35 cellular contexts compared by ENCODE assay signal in genomic region chr1:30103708-30104107, GRCh38.
"Had no signal": no experiment of that assay in that cellular context is flagged by ENCODE, and none has a peak within 500 bp of the region (broad histone marks: within the 10 kb centered on the region; RNA-seq: fewer than 3 reads in every experiment).

No MANE protein-coding gene starts in this region.

- H3K36me3 ChIP-seq: adrenal gland, brain microvascular endothelial cell, breast epithelium had no signal

- H3K4me3 ChIP-seq: adrenal gland, body of pancreas, breast epithelium had no signal

- H3K4me1 ChIP-seq: adrenal gland, body of pancreas, breast epithelium had no signal

- DNase-seq: activated B cell treated with CpG ODN at 0.5 μM for 24 hours; activated CD4-positive, alpha-beta memory T cell treated with anti-CD3 and anti-CD28 coated beads for 36 hours; activated CD4-positive, alpha-beta T cell treated with anti-CD3 and anti-CD28 coated beads for 4 hours; activated CD4-positive, alpha-beta T cell treated with anti-CD3 and anti-CD28 coated beads, Interleukin-2, amount 10 ng/mL, durations not matched to agents 24 days and 14 days; activated CD4-positive, alpha-beta T cell treated with anti-CD3 and anti-CD28 coated beads, Interleukin-2, amount 50 U/mL, for 1 hour; activated CD4-positive, alpha-beta T cell treated with anti-CD3 and anti-CD28 coated beads, Interleukin-2, amount 50 U/mL, for 4 hours; activated CD4-positive, CD25-positive, alpha-beta regulatory T cell treated with anti-CD3 and anti-CD28 coated beads, Interleukin-2, amount 50 U/mL, for 72 hours; activated CD8-positive, alpha-beta memory T cell treated with anti-CD3 and anti-CD28 coated beads, Interleukin-2, amount 50 U/mL, for 4 hours; activated CD8-positive, alpha-beta T cell treated with anti-CD3 and anti-CD28 coated beads for 36 hours; activated effector memory CD4-positive, alpha-beta T cell treated with anti-CD3 and anti-CD28 coated beads, Interleukin-2, amount 50 U/mL, for 16 hours; activated gamma-delta T cell treated with Interleukin-2 at 50 U/mL for 16 hours; activated naive CD4-positive, alpha-beta T cell; activated naive CD4-positive, alpha-beta T cell treated with anti-CD3 and anti-CD28 coated beads for 36 hours; activated naive CD4-positive, alpha-beta T cell treated with anti-CD3 and anti-CD28 coated beads, Interleukin-2, amount 50 U/mL, for 16 hours; activated naive CD8-positive, alpha-beta T cell treated with anti-CD3 and anti-CD28 coated beads for 36 hours; activated T-cell treated with anti-CD3 and anti-CD28 coated beads for 4 hours; activated T-cell treated with anti-CD3 and anti-CD28 coated beads, Interleukin-2, amount 50 U/mL, for 1 hour; activated T-cell treated with anti-CD3 and anti-CD28 coated beads, Interleukin-2, amount 50 U/mL, for 4 hours; activated T-cell treated with anti-CD3 and anti-CD28 coated beads, Interleukin-2, amount 50 U/mL, for 72 hours; adrenal gland; amniotic stem cell; aorta; body of pancreas; brain microvascular endothelial cell; central memory CD4-positive, alpha-beta T cell; T-helper 1 cell; T-helper 2 cell; T-helper 9 cell had no signal

- H3K27ac ChIP-seq: adrenal gland, body of pancreas, brain microvascular endothelial cell, breast epithelium, VCaP had no signal

- H3K27me3 ChIP-seq: brain microvascular endothelial cell had no signal

- H3K4me3 Mint-ChIP-seq: activated B cell treated with CpG ODN at 0.5 μM for 24 hours; activated CD4-positive, alpha-beta memory T cell treated with anti-CD3 and anti-CD28 coated beads for 36 hours; activated CD4-positive, alpha-beta T cell treated with anti-CD3 and anti-CD28 coated beads, Interleukin-2, amount 10 ng/mL, durations not matched to agents 24 days and 14 days; activated CD8-positive, alpha-beta T cell treated with anti-CD3 and anti-CD28 coated beads for 36 hours; activated naive CD4-positive, alpha-beta T cell treated with anti-CD3 and anti-CD28 coated beads for 36 hours; activated naive CD8-positive, alpha-beta T cell treated with anti-CD3 and anti-CD28 coated beads for 36 hours; activated T-cell treated with anti-CD3 and anti-CD28 coated beads, Interleukin-2, amount 50 U/mL, for 4 hours; activated T-cell treated with anti-CD3 and anti-CD28 coated beads, Interleukin-2, amount 50 U/mL, for 72 hours; activated T-helper 1 cell treated with anti-CD3 and anti-CD28 coated beads, Interleukin-12 subunit alpha, Interleukin-12 subunit beta, Interleukin-2, Interleukin-4 antibody, amounts not matched to agents 30 ng/mL and 10 ng/mL and 1 ng/mL, durations not matched to agents 14 hours and 24 hours and 36 hours; activated T-helper 17 cell treated with anti-CD3 and anti-CD28 coated beads, Interleukin-2, amount 50 U/mL, for 72 hours; T-helper 1 cell treated with Interleukin-12 subunit alpha and Interleukin-12 subunit beta and Interleukin-4 antibody, amounts not matched to agents 30 μg/mL and 1 μg/mL, for 36 hours; T-helper 2 cell treated with Interferon-gamma antibody and Interleukin-4, amounts not matched to agents 5 μg/mL and 100 μg/mL, for 36 hours had no signal

- H3K27ac Mint-ChIP-seq: activated B cell treated with CpG ODN at 0.5 μM for 24 hours; activated CD4-positive, alpha-beta memory T cell treated with anti-CD3 and anti-CD28 coated beads for 36 hours; activated CD4-positive, alpha-beta T cell treated with anti-CD3 and anti-CD28 coated beads, Interleukin-2, amount 10 ng/mL, durations not matched to agents 24 days and 14 days; activated CD8-positive, alpha-beta T cell treated with anti-CD3 and anti-CD28 coated beads for 36 hours; activated naive CD4-positive, alpha-beta T cell treated with anti-CD3 and anti-CD28 coated beads for 36 hours; activated naive CD4-positive, alpha-beta T cell treated with anti-CD3 and anti-CD28 coated beads, Interleukin-2, amount 50 U/mL, for 72 hours; activated naive CD8-positive, alpha-beta T cell treated with anti-CD3 and anti-CD28 coated beads for 36 hours; activated T-cell treated with anti-CD3 and anti-CD28 coated beads, Interleukin-2, amount 50 U/mL, for 72 hours; activated T-helper 1 cell treated with anti-CD3 and anti-CD28 coated beads, Interleukin-12 subunit alpha, Interleukin-12 subunit beta, Interleukin-2, Interleukin-4 antibody, amounts not matched to agents 30 ng/mL and 10 ng/mL and 1 ng/mL, durations not matched to agents 14 hours and 24 hours and 36 hours; activated T-helper 17 cell treated with anti-CD3 and anti-CD28 coated beads, Interleukin-2, amount 50 U/mL, for 72 hours; T-helper 1 cell treated with Interleukin-12 subunit alpha and Interleukin-12 subunit beta and Interleukin-4 antibody, amounts not matched to agents 30 μg/mL and 1 μg/mL, for 36 hours; T-helper 2 cell treated with Interferon-gamma antibody and Interleukin-4, amounts not matched to agents 5 μg/mL and 100 μg/mL, for 36 hours had no signal

- H3K36me3 Mint-ChIP-seq: activated CD4-positive, alpha-beta memory T cell treated with anti-CD3 and anti-CD28 coated beads for 36 hours; activated naive CD4-positive, alpha-beta T cell treated with anti-CD3 and anti-CD28 coated beads, Interleukin-2, amount 50 U/mL, for 72 hours; activated naive CD8-positive, alpha-beta T cell treated with anti-CD3 and anti-CD28 coated beads for 36 hours had no signal

- H3K9me3 Mint-ChIP-seq: activated B cell treated with CpG ODN at 0.5 μM for 24 hours; activated CD4-positive, alpha-beta memory T cell treated with anti-CD3 and anti-CD28 coated beads for 36 hours; activated CD4-positive, alpha-beta T cell treated with anti-CD3 and anti-CD28 coated beads, Interleukin-2, amount 10 ng/mL, durations not matched to agents 24 days and 14 days; activated CD8-positive, alpha-beta T cell treated with anti-CD3 and anti-CD28 coated beads for 36 hours; activated naive CD4-positive, alpha-beta T cell treated with anti-CD3 and anti-CD28 coated beads for 36 hours; activated naive CD4-positive, alpha-beta T cell treated with anti-CD3 and anti-CD28 coated beads, Interleukin-2, amount 50 U/mL, for 72 hours; activated naive CD8-positive, alpha-beta T cell treated with anti-CD3 and anti-CD28 coated beads for 36 hours; activated T-cell treated with anti-CD3 and anti-CD28 coated beads, Interleukin-2, amount 50 U/mL, for 4 hours; activated T-cell treated with anti-CD3 and anti-CD28 coated beads, Interleukin-2, amount 50 U/mL, for 72 hours; activated T-helper 1 cell treated with anti-CD3 and anti-CD28 coated beads, Interleukin-12 subunit alpha, Interleukin-12 subunit beta, Interleukin-2, Interleukin-4 antibody, amounts not matched to agents 30 ng/mL and 10 ng/mL and 1 ng/mL, durations not matched to agents 14 hours and 24 hours and 36 hours; activated T-helper 17 cell treated with anti-CD3 and anti-CD28 coated beads, Interleukin-2, amount 50 U/mL, for 72 hours; T-helper 1 cell treated with Interleukin-12 subunit alpha and Interleukin-12 subunit beta and Interleukin-4 antibody, amounts not matched to agents 30 μg/mL and 1 μg/mL, for 36 hours; T-helper 2 cell treated with Interferon-gamma antibody and Interleukin-4, amounts not matched to agents 5 μg/mL and 100 μg/mL, for 36 hours had no signal

- ATAC-seq: activated CD8-positive, alpha-beta T cell treated with anti-CD3 and anti-CD28 coated beads for 36 hours; activated naive CD4-positive, alpha-beta T cell treated with anti-CD3 and anti-CD28 coated beads, Interleukin-2, amount 50 U/mL, for 72 hours; activated T-cell treated with anti-CD3 and anti-CD28 coated beads, Interleukin-2, amount 50 U/mL, for 4 hours; activated T-cell treated with anti-CD3 and anti-CD28 coated beads, Interleukin-2, amount 50 U/mL, for 72 hours; activated T-helper 17 cell treated with anti-CD3 and anti-CD28 coated beads, Interleukin-2, amount 50 U/mL, for 72 hours; body of pancreas had no signal

- H3K9me3 ChIP-seq: adrenal gland, body of pancreas, breast epithelium had no signal

- H3K4me1 Mint-ChIP-seq: activated B cell treated with CpG ODN at 0.5 μM for 24 hours; activated CD4-positive, alpha-beta T cell treated with anti-CD3 and anti-CD28 coated beads, Interleukin-2, amount 10 ng/mL, durations not matched to agents 24 days and 14 days; activated naive CD8-positive, alpha-beta T cell treated with anti-CD3 and anti-CD28 coated beads for 36 hours; activated T-helper 17 cell treated with anti-CD3 and anti-CD28 coated beads, Interleukin-2, amount 50 U/mL, for 72 hours had no signal
